In genomic region chr12:84730561-84731162, GRCh38 we compare ENCODE assay signal across 2 cellular contexts.
TF ChIP-seq lines count a peak whose summit lies in the region.

No MANE protein-coding gene starts in this region.

TF ChIP-seq in SK-N-SH treated with all-trans-retinoic acid at 6 μM for 48 hours, 23 proteins besides CTCF, POLR2A, EP300 and RAD21 (continued from another document):
- TF ChIP-seq TSHZ2 (CRISPR knock-in tag; IDR thresholded peaks at IDR 0.05) (no peak), SNAI2 (CRISPR knock-in tag; IDR thresholded peaks at IDR 0.05) (no peak), PPARA (CRISPR knock-in tag; IDR thresholded peaks at IDR 0.05; ENCODE audit: borderline replicate concordance) (no peak), RARB (CRISPR knock-in tag; IDR thresholded peaks at IDR 0.05) (no peak), ZNF565 (CRISPR knock-in tag; conservative IDR thresholded peaks at IDR 0.05; ENCODE audit: low read depth) (no peak)

TF ChIP-seq in WTC11, 78 proteins besides CTCF, POLR2A, EP300 and RAD21 (continued from another document):
- TF ChIP-seq, protein P1, sequence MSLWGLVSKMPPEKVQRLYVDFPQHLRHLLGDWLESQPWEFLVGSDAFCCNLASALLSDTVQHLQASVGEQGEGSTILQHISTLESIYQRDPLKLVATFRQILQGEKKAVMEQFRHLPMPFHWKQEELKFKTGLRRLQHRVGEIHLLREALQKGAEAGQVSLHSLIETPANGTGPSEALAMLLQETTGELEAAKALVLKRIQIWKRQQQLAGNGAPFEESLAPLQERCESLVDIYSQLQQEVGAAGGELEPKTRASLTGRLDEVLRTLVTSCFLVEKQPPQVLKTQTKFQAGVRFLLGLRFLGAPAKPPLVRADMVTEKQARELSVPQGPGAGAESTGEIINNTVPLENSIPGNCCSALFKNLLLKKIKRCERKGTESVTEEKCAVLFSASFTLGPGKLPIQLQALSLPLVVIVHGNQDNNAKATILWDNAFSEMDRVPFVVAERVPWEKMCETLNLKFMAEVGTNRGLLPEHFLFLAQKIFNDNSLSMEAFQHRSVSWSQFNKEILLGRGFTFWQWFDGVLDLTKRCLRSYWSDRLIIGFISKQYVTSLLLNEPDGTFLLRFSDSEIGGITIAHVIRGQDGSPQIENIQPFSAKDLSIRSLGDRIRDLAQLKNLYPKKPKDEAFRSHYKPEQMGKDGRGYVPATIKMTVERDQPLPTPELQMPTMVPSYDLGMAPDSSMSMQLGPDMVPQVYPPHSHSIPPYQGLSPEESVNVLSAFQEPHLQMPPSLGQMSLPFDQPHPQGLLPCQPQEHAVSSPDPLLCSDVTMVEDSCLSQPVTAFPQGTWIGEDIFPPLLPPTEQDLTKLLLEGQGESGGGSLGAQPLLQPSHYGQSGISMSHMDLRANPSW (CRISPR knock-in tag; conservative IDR thresholded peaks at IDR 0.05; ENCODE audit: low read depth), result no peak
- TF ChIP-seq ZNF138 (CRISPR knock-in tag; conservative IDR thresholded peaks at IDR 0.05) (no peak), ZNF671 (CRISPR knock-in tag; IDR thresholded peaks at IDR 0.05) (no peak), FOXP1 (CRISPR knock-in tag; IDR thresholded peaks at IDR 0.05; ENCODE audit: borderline replicate concordance) (no peak), CBFB (CRISPR knock-in tag; IDR thresholded peaks at IDR 0.05; ENCODE audit: low read depth) (no peak), JAZF1 (CRISPR knock-in tag; IDR thresholded peaks at IDR 0.05) (no peak), SP1 (CRISPR knock-in tag; conservative IDR thresholded peaks at IDR 0.05) (no peak), PRRX2 (CRISPR knock-in tag; IDR thresholded peaks at IDR 0.05) (no peak), ARID4B (CRISPR knock-in tag; IDR thresholded peaks at IDR 0.05; ENCODE audit: borderline replicate concordance) (no peak)
